Comparison of ENCODE assay signal across 8 cellular contexts in genomic region chr3:48919215-48920138, GRCh38. TPM values are rescaled to one million over a fixed set of nuclear protein-coding genes. Genes with fewer than 3 reads are reported as not detected.
A peak's percentile ranks its signal among the peaks of the same experiment; 100 is the strongest.
DNase-seq lines count a peak whose midpoint lies in the region; ATAC-seq and TF ChIP-seq lines count a peak whose summit lies in the region.

No MANE protein-coding gene starts in this region.

- peak overlapping the region; percentile 98 for H3K4me3 Mint-ChIP-seq in activated T-cell treated with anti-CD3 and anti-CD28 coated beads, Interleukin-2, amount 50 U/mL, for 24 hours
- H3K4me3 Mint-ChIP-seq in neural crest cell, result peak overlapping the region; percentile 96

- 3 to 4% methylated on average over 26 to 31 of the region's 54 CpGs for WGBS in thyroid gland, 2 donors

- H3K4me3 ChIP-seq in NT2/D1 (ENCODE audit: insufficient read length, low read depth), result peak overlapping the region; percentile 92
- H3K4me3 ChIP-seq in thyroid gland (replicated peaks in 1 of 3), result peak overlapping the region; percentile 56 to 99 (median 83)

- no peaks in the 10 kb centered on the region for H3K27me3 Mint-ChIP-seq in activated T-cell treated with anti-CD3 and anti-CD28 coated beads, Interleukin-2, amount 50 U/mL, for 24 hours
- no peaks in the 10 kb centered on the region for H3K27me3 Mint-ChIP-seq in neural crest cell (ENCODE audit: low read depth)

- H3K36me3 ChIP-seq in NT2/D1 (ENCODE audit: insufficient read depth, insufficient read length, low read length) (peaks cover 30% of the 10 kb centered on the region), thyroid gland (peaks cover 0 to 8% of the 10 kb centered on the region in 2 donors)

- intact Hi-C loops in thyroid gland (cut with DNase I), result no loop called here

- DNase-seq in NCI-H2081 (lab: John Stamatoyannopoulos, UW), result peak; percentile 7 to 41
- DNase-seq in NCI-H2081 treated with DMSO at 0.1 percent for 48 hours (lab: John Stamatoyannopoulos, UW), result no peak
- no peak for DNase-seq in NT2/D1 (ENCODE audit: low read depth, low spot score)
- peak; percentile 58 for DNase-seq in activated T-cell treated with anti-CD3 and anti-CD28 coated beads, Interleukin-2, amount 50 U/mL, for 24 hours
- peak; percentile 21 for DNase-seq in fibroblast of gingiva (ENCODE audit: low read depth)
- DNase-seq in neural crest cell (ENCODE audit: low read depth, low spot score), result no peak
- peak in 1 of 2 donors; percentile 12 for DNase-seq in thyroid gland

- peak overlapping the region; percentile 85 to 95 (median 94) for H3K27ac ChIP-seq in thyroid gland

- no peaks in the 10 kb centered on the region for H3K27me3 ChIP-seq in NT2/D1 (ENCODE audit: insufficient read depth, insufficient read length)
- H3K27me3 ChIP-seq in thyroid gland, result no peaks in the 10 kb centered on the region

- TF ChIP-seq CTCF in neural crest cell (conservative IDR thresholded peaks at IDR 0.05) (no peak), thyroid gland (IDR thresholded peaks at IDR 0.05) (no peak)

- peaks cover 47% of the 10 kb centered on the region for H3K36me3 Mint-ChIP-seq in activated T-cell treated with anti-CD3 and anti-CD28 coated beads, Interleukin-2, amount 50 U/mL, for 24 hours (ENCODE audit: low read depth)
- H3K36me3 Mint-ChIP-seq in neural crest cell (ENCODE audit: low read depth), result no peaks in the 10 kb centered on the region

- H3K4me1 ChIP-seq in NT2/D1 (ENCODE audit: insufficient read depth, insufficient read length) (no peaks in the 10 kb centered on the region), thyroid gland (peaks cover 13 to 14% of the 10 kb centered on the region in 2 donors)

- H3K9me3 ChIP-seq in NT2/D1 (ENCODE audit: insufficient read depth, low read length), result no peaks in the 10 kb centered on the region
- H3K9me3 ChIP-seq in thyroid gland, result no peaks in the 10 kb centered on the region

- peak; percentile 23 for ATAC-seq in HG02981 (IDR thresholded peaks at IDR 0.05; ENCODE audit: unreplicated experiment)

- peak overlapping the region; percentile 100 for H3K27ac Mint-ChIP-seq in activated T-cell treated with anti-CD3 and anti-CD28 coated beads, Interleukin-2, amount 50 U/mL, for 24 hours
- peak overlapping the region; percentile 90 for H3K27ac Mint-ChIP-seq in neural crest cell (ENCODE audit: unreplicated experiment)

- peak overlapping the region; percentile 96 for H3K9ac ChIP-seq in NT2/D1 (ENCODE audit: insufficient read length, low read depth)

- H3K4me1 Mint-ChIP-seq in activated T-cell treated with anti-CD3 and anti-CD28 coated beads, Interleukin-2, amount 50 U/mL, for 24 hours (ENCODE audit: low read depth), result peaks cover 31% of the 10 kb centered on the region
- H3K4me1 Mint-ChIP-seq in neural crest cell, result peaks cover 20% of the 10 kb centered on the region

- H3K9me3 Mint-ChIP-seq in activated T-cell treated with anti-CD3 and anti-CD28 coated beads, Interleukin-2, amount 50 U/mL, for 24 hours, result no peaks in the 10 kb centered on the region
- H3K9me3 Mint-ChIP-seq in neural crest cell, result no peaks in the 10 kb centered on the region

- TF ChIP-seq POLR2A in thyroid gland (IDR thresholded peaks at IDR 0.05), result no peak

RNA-seq across cellular contexts. Expression of gene ARIH2, which starts 0.8 kb away (rescaled TPM):
- 91.7 and 101 TPM in 2 replicates for total RNA-seq in neural crest cell
- total RNA-seq in thyroid gland, result 100 to 1,000 TPM; 108 to 136 (median 117) TPM

RNA-seq across cellular contexts. Expression of gene SLC25A20, which starts 20.8 kb away (rescaled TPM):
- 5.7 and 6.5 TPM in 2 replicates for total RNA-seq in neural crest cell
- total RNA-seq in thyroid gland, result 10 to 100 TPM; 17.6 to 48.0 (median 33.7) TPM

Comparison
In these comparisons a context has a peak if more than half of its experiments do, and no peak if none do; other contexts are left out.
1. DNase-seq: peak in NCI-H2081 (2 of 2), activated T-cell treated with anti-CD3 and anti-CD28 coated beads, Interleukin-2, amount 50 U/mL, for 24 hours (single experiment) and fibroblast of gingiva (single experiment); none in NCI-H2081 treated with DMSO at 0.1 percent for 48 hours (single experiment), NT2/D1 (single experiment) and neural crest cell (single experiment).